In genomic region chr5:65102501-65102825, GRCh38 we compare ENCODE assay signal across 8 cellular contexts.
DNase-seq lines count a peak whose midpoint lies in the region; ATAC-seq, FAIRE-seq and TF ChIP-seq lines count a peak whose summit lies in the region.

No MANE protein-coding gene starts in this region.

- no peak for TF ChIP-seq CTCF in A549 (IDR thresholded peaks at IDR 0.05)
- TF ChIP-seq CTCF in RWPE1 (conservative IDR thresholded peaks at IDR 0.05; ENCODE audit: low read depth) = no peak

- H3K9ac ChIP-seq in skeletal muscle tissue (ENCODE audit: low read depth in 1 of 3, low read length in 3 of 3) = peak overlapping the region; percentile 70 to 80 (median 75)

- TF ChIP-seq RAD21 in A549 (conservative IDR thresholded peaks at IDR 0.05 in 1 of 2, IDR thresholded peaks at IDR 0.05 in 1 of 2) = no peak

- TF ChIP-seq EP300 in A549 (IDR thresholded peaks at IDR 0.05) = no peak

- CTCF ChIA-PET in A549 (lab: Yijun Ruan, JAX) = interaction anchor here (0.6 to 1.5 kb wide), 4 partner anchors 87 to 372 kb away, joined by 3 to 4 read pairs (median 3); no protein-coding TSS in a partner anchor
- CTCF ChIA-PET in RWPE1 (lab: Yijun Ruan, JAX) = interaction anchor here (3.3 kb wide), 1 partner anchor 381 kb away, joined by 9 read pairs; no protein-coding TSS in a partner anchor

- TF ChIP-seq POLR2A in A549 (IDR thresholded peaks at IDR 0.05; ENCODE audit: low read length) = no peak

- H3K9me3 ChIP-seq in A549 (no peaks in the 10 kb centered on the region), skeletal muscle tissue (ENCODE audit: control insufficient read depth in 3 of 3, low read length in 3 of 3) (no peaks in the 10 kb centered on the region)

- no peak for FAIRE-seq in A549 (lab: Jason Lieb, UNC)

- no peaks in the 10 kb centered on the region for H3K36me3 ChIP-seq in skeletal muscle tissue (ENCODE audit: control insufficient read depth in 3 of 3, insufficient read depth in 3 of 3, low read length in 3 of 3)

- peaks cover 0 to 2% (median 0%) of the 10 kb centered on the region in 3 donors for H3K27me3 ChIP-seq in skeletal muscle tissue (ENCODE audit: control insufficient read depth in 3 of 3, insufficient read depth in 3 of 3, low read length in 3 of 3)

- no peak for DNase-seq in A549 (ENCODE audit: low read depth in 1 of 2, low spot score in 1 of 2)
- DNase-seq in RWPE1 (ENCODE audit: low spot score) = no peak
- DNase-seq in foreskin melanocyte = peak; percentile 6
- no peak for DNase-seq in activated CD8-positive, alpha-beta memory T cell treated with anti-CD3 and anti-CD28 coated beads, Interleukin-2, amount 50 U/mL, for 48 hours

- ATAC-seq in A549 = peak; percentile 32 to 39
- peak; percentile 7 for ATAC-seq in GM19452 (IDR thresholded peaks at IDR 0.05; ENCODE audit: unreplicated experiment)
- ATAC-seq in HG03460 (IDR thresholded peaks at IDR 0.05; ENCODE audit: unreplicated experiment) = no peak
- ATAC-seq in GM18502 (IDR thresholded peaks at IDR 0.05; ENCODE audit: poor library complexity, unreplicated experiment) = no peak

- peak overlapping the region; percentile 79 for H3K4me2 ChIP-seq in A549

- POLR2A ChIA-PET in A549 (lab: Yijun Ruan, JAX) = interaction anchor here (2.3 kb wide), 1 partner anchor 380 kb away, joined by 22 read pairs; the partner anchor contains the start of gene ADAMTS6
- POLR2A ChIA-PET in RWPE1 (lab: Yijun Ruan, JAX; ENCODE audit: low non-redundant PET) = no interaction called here

- H3K4me3 ChIP-seq in A549 = peak overlapping the region; percentile 57
- H3K4me3 ChIP-seq in skeletal muscle tissue (ENCODE audit: low read length in 3 of 3) = peak overlapping the region; percentile 65 to 69 (median 69)

- WGBS in A549 (ENCODE audit: missing lambda C conversion rate) = 79% methylated on average over 7 of the region's 7 CpGs

- H3K4me1 ChIP-seq in A549 (peaks cover 3% of the 10 kb centered on the region; the same call in 1 of the 3 replicates), skeletal muscle tissue (ENCODE audit: control insufficient read depth in 3 of 3, insufficient read depth in 3 of 3, low read length in 3 of 3) (peaks cover 0 to 9% (median 0%) of the 10 kb centered on the region in 3 donors)

- H3K27ac ChIP-seq in A549 = peak overlapping the region; percentile 80 to 92
- peak overlapping the region; percentile 59 for H3K27ac ChIP-seq in RWPE1
- peak overlapping the region; percentile 59 for H3K27ac ChIP-seq in skeletal muscle tissue (ENCODE audit: low read depth, low read length)

TF ChIP-seq in A549, 52 proteins besides CTCF, POLR2A, EP300 and RAD21:
- TF ChIP-seq HMGXB4 (CRISPR knock-in tag; IDR thresholded peaks at IDR 0.05; ENCODE audit: borderline replicate concordance) (no peak), CBX2 (IDR thresholded peaks at IDR 0.05; ENCODE audit: borderline replicate concordance, low read depth) (no peak), JUN (IDR thresholded peaks at IDR 0.05) (no peak), HOXB5 (CRISPR knock-in tag; IDR thresholded peaks at IDR 0.05) (no peak), ZNF302 (CRISPR knock-in tag; IDR thresholded peaks at IDR 0.05) (no peak), ELK1 (IDR thresholded peaks at IDR 0.05; ENCODE audit: low read depth, low read length) (no peak), HDAC2 (IDR thresholded peaks at IDR 0.05) (no peak), CEBPB (IDR thresholded peaks at IDR 0.05) (no peak), ZFP36 (IDR thresholded peaks at IDR 0.05; ENCODE audit: borderline replicate concordance, partially characterized antibody) (no peak)

Comparison
In these comparisons a context has a peak if more than half of its experiments do, and no peak if none do; other contexts are left out.
1. ATAC-seq: peak in A549 (2 of 2) and GM19452 (single experiment); none in HG03460 (single experiment) and GM18502 (single experiment).
2. Peak in every context shown above with its lines, with median percentiles within 50 percentile points of each other: H3K27ac ChIP-seq.